Comparison of ENCODE assay signal across 7 cellular contexts in the genomic region with DNA sequence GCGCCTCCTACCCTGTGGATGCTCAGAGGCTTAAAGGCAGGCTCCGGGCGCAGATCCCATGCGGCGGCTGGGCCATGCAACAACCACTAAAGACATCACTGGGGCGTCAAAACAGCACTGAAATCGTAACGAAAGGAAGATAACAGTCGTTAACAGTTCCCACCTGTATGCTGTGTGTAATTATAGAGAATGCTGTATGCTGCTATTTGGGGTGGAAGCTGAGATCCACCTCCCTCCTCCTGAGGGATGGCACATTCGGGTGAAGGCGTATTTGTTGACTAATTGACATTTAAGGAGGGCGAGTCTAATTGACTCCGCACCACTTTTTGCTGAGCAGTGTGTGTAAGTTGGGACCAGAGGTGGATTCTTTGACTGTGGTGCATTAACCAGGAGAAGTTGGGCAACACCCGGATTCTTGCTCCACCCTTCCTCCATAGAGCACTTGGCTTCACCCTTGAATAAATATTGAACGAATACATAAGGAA. TPM values are rescaled to one million over a fixed set of nuclear protein-coding genes. Genes with fewer than 3 reads are reported as not detected.
DNase-seq lines count a peak whose midpoint lies in the region; ATAC-seq and TF ChIP-seq lines count a peak whose summit lies in the region.

No MANE protein-coding gene starts in this region.

- H3K27me3 ChIP-seq in HL-60 (ENCODE audit: insufficient read depth, poor library complexity, severe bottlenecking) (no peaks in the 10 kb centered on the region), SU-DHL-6 (ENCODE audit: low read length) (no peaks in the 10 kb centered on the region)

- H3K9me3 Mint-ChIP-seq in mesothelial cell of epicardium: no peaks in the 10 kb centered on the region
- no peaks in the 10 kb centered on the region for H3K9me3 Mint-ChIP-seq in type B pancreatic cell

- no peak for TF ChIP-seq CTCF in HL-60 (IDR thresholded peaks at IDR 0.05; ENCODE audit: insufficient read depth, low read length)
- no peak for TF ChIP-seq CTCF in SU-DHL-6 (IDR thresholded peaks at IDR 0.05; ENCODE audit: insufficient read depth, low read length, poor library complexity, severe bottlenecking)
- no peak for TF ChIP-seq CTCF in mesothelial cell of epicardium (IDR thresholded peaks at IDR 0.05; ENCODE audit: unreplicated experiment)
- TF ChIP-seq CTCF in type B pancreatic cell (conservative IDR thresholded peaks at IDR 0.05): no peak

- peaks cover 6% of the 10 kb centered on the region; the same call in 1 of the 2 replicates for H3F3A ChIP-seq in SU-DHL-6 (ENCODE audit: insufficient read depth)

- H3K4me1 Mint-ChIP-seq in mesothelial cell of epicardium (peaks cover 26% of the 10 kb centered on the region), type B pancreatic cell (ENCODE audit: unreplicated experiment) (peaks cover 17% of the 10 kb centered on the region)

- peak overlapping the region; percentile 92 for H3K27ac ChIP-seq in HL-60 (replicated peaks)
- no peak overlapping the region for H3K27ac ChIP-seq in SU-DHL-6 (ENCODE audit: low read depth, low read length)

- H4K20me1 ChIP-seq in SU-DHL-6 (ENCODE audit: low read depth, low read length): no peaks in the 10 kb centered on the region

- H3K4me3 ChIP-seq in GM08714 (ENCODE audit: low read length) (peak overlapping the region; percentile 88), HL-60 (replicated peaks; ENCODE audit: insufficient read depth, low read length) (peak overlapping the region; percentile 86), SU-DHL-6 (ENCODE audit: insufficient read depth, low read length, poor library complexity, severe bottlenecking) (peak overlapping the region; percentile 97)

- DNase-seq in HL-60 (ENCODE audit: low read depth in 1 of 2, low spot score in 1 of 2) (peak; percentile 65 to 71), mesothelial cell of epicardium (ENCODE audit: low spot score in 2 of 2, unreplicated experiment in 2 of 2) (no peak), type B pancreatic cell (ENCODE audit: extremely low spot score, unreplicated experiment) (no peak)
- DNase-seq in effector CD4-positive, alpha-beta T cell: peak; percentile 49

- ATAC-seq in GM21381 (IDR thresholded peaks at IDR 0.05; ENCODE audit: unreplicated experiment): peak; percentile 62

- H3K79me2 ChIP-seq in SU-DHL-6 (ENCODE audit: insufficient read depth, low read length): peaks cover 6% of the 10 kb centered on the region; the same call in 1 of the 2 replicates

- H3K9me2 ChIP-seq in SU-DHL-6 (replicated peaks; ENCODE audit: insufficient read depth, low read length): no peaks in the 10 kb centered on the region

- peak overlapping the region; percentile 99 for H3K27ac Mint-ChIP-seq in mesothelial cell of epicardium
- H3K27ac Mint-ChIP-seq in type B pancreatic cell: peak overlapping the region; percentile 97

- H3K27me3 Mint-ChIP-seq in mesothelial cell of epicardium (ENCODE audit: low read depth) (no peaks in the 10 kb centered on the region), type B pancreatic cell (no peaks in the 10 kb centered on the region)

- H3K9ac ChIP-seq in SU-DHL-6 (ENCODE audit: low read length): peak overlapping the region; percentile 88

- H3K9me3 ChIP-seq in SU-DHL-6 (ENCODE audit: insufficient read depth, low read length): no peaks in the 10 kb centered on the region

- no peaks in the 10 kb centered on the region for H3K36me3 ChIP-seq in SU-DHL-6 (ENCODE audit: low read length)

- peak overlapping the region; percentile 78 for H3K4me2 ChIP-seq in SU-DHL-6 (ENCODE audit: low read depth, low read length, poor library complexity, severe bottlenecking)

- H3K4me3 Mint-ChIP-seq in mesothelial cell of epicardium: peak overlapping the region; percentile 99
- peak overlapping the region; percentile 100 for H3K4me3 Mint-ChIP-seq in type B pancreatic cell

- H3K36me3 Mint-ChIP-seq in mesothelial cell of epicardium (peaks cover 10% of the 10 kb centered on the region), type B pancreatic cell (peaks cover 7% of the 10 kb centered on the region)

- H2AFZ ChIP-seq in SU-DHL-6 (ENCODE audit: low read depth, low read length, severe bottlenecking): peak overlapping the region; percentile 99

RNA-seq across cellular contexts. Expression of gene SLC35A1, which starts 0.7 kb away (rescaled TPM):
- total RNA-seq in mesothelial cell of epicardium (24.0 to 26.6 TPM (median 26.4 TPM) in 3 replicates), type B pancreatic cell (ENCODE audit: low replicate concordance) (19.4 and 26.4 TPM in 2 replicates)

Comparison
In these comparisons a context has a peak if more than half of its experiments do, and no peak if none do; other contexts are left out.
1. DNase-seq: peak in HL-60 (2 of 2) and effector CD4-positive, alpha-beta T cell (single experiment); none in mesothelial cell of epicardium (0 of 2) and type B pancreatic cell (single experiment).
2. Peak in every context shown above with its lines, with median percentiles within 50 percentile points of each other: H3K4me3 ChIP-seq.